8 cellular contexts compared by ENCODE assay signal in genomic region chr9:100472268-100472667, GRCh38. TPM values are rescaled to one million over a fixed set of nuclear protein-coding genes. Genes with fewer than 3 reads are reported as not detected.
A peak's percentile ranks its signal among the peaks of the same experiment; 100 is the strongest.
DNase-seq lines count a peak whose midpoint lies in the region; ATAC-seq and TF ChIP-seq lines count a peak whose summit lies in the region.

No MANE protein-coding gene starts in this region.

- H3K9me3 Mint-ChIP-seq in stimulated activated naive CD8-positive, alpha-beta T cell treated with anti-CD3 and anti-CD28 coated beads, Interleukin-15, Interleukin-2, amounts not matched to agents 100 ng/mL and 50 ng/mL, for 24 hours, result no peaks in the 10 kb centered on the region
- H3K9me3 Mint-ChIP-seq in activated CD8-positive, alpha-beta T cell treated with anti-CD3 and anti-CD28 coated beads for 36 hours, result no peaks in the 10 kb centered on the region
- H3K9me3 Mint-ChIP-seq in immature natural killer cell, result no peaks in the 10 kb centered on the region

- peaks cover 4% of the 10 kb centered on the region for H3K4me1 Mint-ChIP-seq in stimulated activated naive CD8-positive, alpha-beta T cell treated with anti-CD3 and anti-CD28 coated beads, Interleukin-15, Interleukin-2, amounts not matched to agents 100 ng/mL and 50 ng/mL, for 24 hours (ENCODE audit: low read depth)
- peaks cover 3% of the 10 kb centered on the region for H3K4me1 Mint-ChIP-seq in activated CD8-positive, alpha-beta T cell treated with anti-CD3 and anti-CD28 coated beads for 36 hours (ENCODE audit: low read depth)
- peaks cover 4 to 11% of the 10 kb centered on the region in 2 donors for H3K4me1 Mint-ChIP-seq in immature natural killer cell

- CTCF ChIA-PET in activated CD8-positive, alpha-beta T cell treated with anti-CD3 and anti-CD28 coated beads for 36 hours (lab: Charles Lee), result interaction anchor here (0.8 to 1.5 kb wide), 3 partner anchors 32 to 149 kb away, joined by 3 to 5 read pairs (median 3); no protein-coding TSS in a partner anchor

- peaks cover 35% of the 10 kb centered on the region for H3K27me3 Mint-ChIP-seq in stimulated activated naive CD8-positive, alpha-beta T cell treated with anti-CD3 and anti-CD28 coated beads, Interleukin-15, Interleukin-2, amounts not matched to agents 100 ng/mL and 50 ng/mL, for 24 hours
- H3K27me3 Mint-ChIP-seq in activated CD8-positive, alpha-beta T cell treated with anti-CD3 and anti-CD28 coated beads for 36 hours, result peaks cover 25% of the 10 kb centered on the region
- H3K27me3 Mint-ChIP-seq in immature natural killer cell (ENCODE audit: low read depth in 3 of 3), result peaks cover 8 to 23% (median 13%) of the 10 kb centered on the region in 3 donors

- TF ChIP-seq CTCF in activated CD8-positive, alpha-beta T cell treated with anti-CD3 and anti-CD28 coated beads for 36 hours (IDR thresholded peaks at IDR 0.05), result no peak

- no peaks in the 10 kb centered on the region for H3K36me3 Mint-ChIP-seq in stimulated activated naive CD8-positive, alpha-beta T cell treated with anti-CD3 and anti-CD28 coated beads, Interleukin-15, Interleukin-2, amounts not matched to agents 100 ng/mL and 50 ng/mL, for 24 hours (ENCODE audit: low read depth)
- no peaks in the 10 kb centered on the region for H3K36me3 Mint-ChIP-seq in activated CD8-positive, alpha-beta T cell treated with anti-CD3 and anti-CD28 coated beads for 36 hours (ENCODE audit: low read depth)
- H3K36me3 Mint-ChIP-seq in immature natural killer cell, result peaks cover 0 to 4% (median 0%) of the 10 kb centered on the region in 3 donors

- no peak for DNase-seq in stimulated activated naive CD8-positive, alpha-beta T cell treated with anti-CD3 and anti-CD28 coated beads, Interleukin-15, Interleukin-2, amounts not matched to agents 100 U/mL and 50 U/mL, for 24 hours
- no peak for DNase-seq in activated CD8-positive, alpha-beta T cell treated with anti-CD3 and anti-CD28 coated beads for 36 hours
- DNase-seq in immature natural killer cell, result no peak
- no peak for DNase-seq in GM19240 (ENCODE audit: insufficient read length, low spot score)
- DNase-seq in stimulated activated CD4-positive, alpha-beta T cell treated with anti-CD3 and anti-CD28 coated beads, Interleukin-12 subunit alpha, Interleukin-12 subunit beta, amount 100 ng/mL, for 4 hours, result no peak
- no peak for DNase-seq in cortex of kidney (lab: John Stamatoyannopoulos, UW)

- H3K4me3 Mint-ChIP-seq in stimulated activated naive CD8-positive, alpha-beta T cell treated with anti-CD3 and anti-CD28 coated beads, Interleukin-15, Interleukin-2, amounts not matched to agents 100 ng/mL and 50 ng/mL, for 24 hours, result peak overlapping the region; percentile 60
- peak overlapping the region; percentile 42 for H3K4me3 Mint-ChIP-seq in activated CD8-positive, alpha-beta T cell treated with anti-CD3 and anti-CD28 coated beads for 36 hours
- peak overlapping the region; percentile 51 to 72 (median 63) for H3K4me3 Mint-ChIP-seq in immature natural killer cell

- no peak overlapping the region for H3K27ac Mint-ChIP-seq in stimulated activated naive CD8-positive, alpha-beta T cell treated with anti-CD3 and anti-CD28 coated beads, Interleukin-15, Interleukin-2, amounts not matched to agents 100 ng/mL and 50 ng/mL, for 24 hours
- no peak overlapping the region for H3K27ac Mint-ChIP-seq in activated CD8-positive, alpha-beta T cell treated with anti-CD3 and anti-CD28 coated beads for 36 hours
- H3K27ac Mint-ChIP-seq in immature natural killer cell, result no peak overlapping the region

- no peak for ATAC-seq in stimulated activated naive CD8-positive, alpha-beta T cell treated with anti-CD3 and anti-CD28 coated beads, Interleukin-15, Interleukin-2, amounts not matched to agents 100 U/mL and 50 U/mL, for 24 hours
- no peak for ATAC-seq in activated CD8-positive, alpha-beta T cell treated with anti-CD3 and anti-CD28 coated beads for 36 hours
- no peak for ATAC-seq in GM19463 (IDR thresholded peaks at IDR 0.05; ENCODE audit: unreplicated experiment)

- POLR2A ChIA-PET in activated CD8-positive, alpha-beta T cell treated with anti-CD3 and anti-CD28 coated beads for 36 hours (lab: Charles Lee), result no interaction called here

- intact Hi-C loops in activated CD8-positive, alpha-beta T cell treated with anti-CD3 and anti-CD28 coated beads for 36 hours (cut with micrococcal nuclease), result no loop called here

RNA-seq across cellular contexts. Expression of gene TMEFF1, which starts 0.7 kb away (rescaled TPM):
- under 1 TPM; 0.68 to 0.78 TPM for total RNA-seq in activated CD8-positive, alpha-beta T cell treated with anti-CD3 and anti-CD28 coated beads for 36 hours
- not detected for polyA plus RNA-seq in immature natural killer cell

RNA-seq across cellular contexts. Expression of gene MSANTD3, which starts 45.3 kb away (rescaled TPM):
- total RNA-seq in activated CD8-positive, alpha-beta T cell treated with anti-CD3 and anti-CD28 coated beads for 36 hours, result 10 to 100 TPM; 13.3 to 14.6 TPM
- 10 to 100 TPM in 1 of 3 donors, 1 to 10 TPM in 2; 3.3 to 10.0 (median 6.6) TPM for polyA plus RNA-seq in immature natural killer cell
